ENCODE assay signal across 8 cellular contexts in the genomic region with DNA sequence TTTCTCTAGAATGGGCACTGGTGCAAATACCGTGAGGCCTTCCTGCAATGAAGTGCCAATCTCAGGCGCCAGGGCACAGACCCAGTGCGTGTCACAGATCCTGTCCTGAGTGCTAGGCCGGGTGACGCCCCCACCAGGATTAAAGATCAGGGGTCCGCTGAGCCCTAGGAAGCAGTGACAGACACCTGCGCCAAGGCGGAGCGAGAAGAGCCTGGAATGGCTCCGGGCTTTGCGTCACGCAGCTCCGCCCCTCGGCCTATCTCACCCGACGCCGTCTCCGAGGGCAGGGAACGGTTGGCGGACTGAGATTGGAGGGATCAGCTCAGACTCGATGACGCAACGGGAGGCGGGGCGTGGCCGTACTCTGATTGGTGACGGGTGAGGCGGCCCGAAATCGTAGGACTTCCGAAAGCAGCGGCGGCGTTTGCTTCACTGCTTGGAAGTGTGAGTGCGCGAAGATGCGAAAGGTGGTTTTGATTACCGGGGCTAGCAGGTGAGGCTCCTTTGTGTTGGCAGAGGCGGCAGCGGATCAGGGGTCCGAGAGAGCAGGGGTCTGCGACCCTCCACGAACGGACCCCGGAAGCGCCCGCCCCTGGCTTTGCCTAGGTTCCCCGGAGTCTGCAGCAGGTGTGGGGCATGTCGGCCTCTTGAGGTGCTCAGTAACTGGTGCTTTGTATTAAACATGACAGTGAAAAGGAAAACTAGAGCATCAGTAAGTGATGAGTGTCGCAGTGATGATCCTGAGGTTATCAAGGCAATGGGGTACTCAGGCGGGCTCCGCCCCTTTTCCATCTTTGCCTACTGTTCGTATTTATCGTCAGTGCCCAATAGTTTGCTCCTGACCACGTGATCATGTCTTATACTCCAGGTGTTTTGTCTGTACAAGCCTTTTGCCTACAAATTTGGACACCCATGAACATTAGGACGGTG.
DNase-seq lines count a peak whose midpoint lies in the region; ATAC-seq and TF ChIP-seq lines count a peak whose summit lies in the region.
"Not testable (repeated sequence)": the region's sequence is repeated elsewhere in the genome, so short reads cannot be mapped to it uniquely, and the experiment has no call there.

No MANE protein-coding gene starts in this region.

- H3K27me3 ChIP-seq in lower lobe of right lung (ENCODE audit: low read depth) = not testable (repeated sequence)

- H3K36me3 ChIP-seq in lower lobe of right lung = peaks cover 12% of the 10 kb centered on the region

- H3K4me1 ChIP-seq in lower lobe of right lung = not testable (repeated sequence)

- peak overlapping the region; percentile 83 to 92 for H3K4me3 Mint-ChIP-seq in CD14-positive monocyte
- peak overlapping the region; percentile 92 for H3K4me3 Mint-ChIP-seq in activated CD4-positive, alpha-beta memory T cell treated with anti-CD3 and anti-CD28 coated beads for 36 hours

- not testable (repeated sequence) for H3K9me3 ChIP-seq in lower lobe of right lung

- peak overlapping the region; percentile 91 to 97 (median 95) for H3K27ac Mint-ChIP-seq in CD14-positive monocyte
- peak overlapping the region; percentile 96 for H3K27ac Mint-ChIP-seq in activated CD4-positive, alpha-beta memory T cell treated with anti-CD3 and anti-CD28 coated beads for 36 hours

- DNase-seq in CD14-positive monocyte (ENCODE audit: low spot score) (peak; percentile 81), NCI-H748 (lab: John Stamatoyannopoulos, UW; ENCODE audit: unreplicated experiment) (peak; percentile 83), dermis microvascular lymphatic vessel endothelial cell (ENCODE audit: low read depth in 2 of 2) (peak; percentile 22 to 73), lower lobe of right lung (peak; percentile 90)
- peak; percentile 87 for DNase-seq in activated CD4-positive, alpha-beta memory T cell treated with anti-CD3 and anti-CD28 coated beads for 36 hours
- DNase-seq in stimulated activated CD4-positive, alpha-beta T cell treated with anti-CD3 and anti-CD28 coated beads, Interleukin-4, amount 100 ng/mL, for 1 hour = peak; percentile 72

- POLR2A ChIA-PET in activated CD4-positive, alpha-beta memory T cell treated with anti-CD3 and anti-CD28 coated beads for 36 hours (lab: Charles Lee) = not testable (repeated sequence)

- peak overlapping the region; percentile 54 for H3K4me3 ChIP-seq in lower lobe of right lung

- peak overlapping the region; percentile 86 for H3K27ac ChIP-seq in lower lobe of right lung

- H3K9me3 Mint-ChIP-seq in CD14-positive monocyte; activated CD4-positive, alpha-beta memory T cell treated with anti-CD3 and anti-CD28 coated beads for 36 hours: not testable (repeated sequence)

- H3K36me3 Mint-ChIP-seq in CD14-positive monocyte = peaks cover 12 to 14% of the 10 kb centered on the region in 2 donors
- H3K36me3 Mint-ChIP-seq in activated CD4-positive, alpha-beta memory T cell treated with anti-CD3 and anti-CD28 coated beads for 36 hours = not testable (repeated sequence)

- CTCF ChIA-PET in activated CD4-positive, alpha-beta memory T cell treated with anti-CD3 and anti-CD28 coated beads for 36 hours (lab: Charles Lee) = not testable (repeated sequence)

- not testable (repeated sequence) for H3K4me1 Mint-ChIP-seq in CD14-positive monocyte; activated CD4-positive, alpha-beta memory T cell treated with anti-CD3 and anti-CD28 coated beads for 36 hours (ENCODE audit: low read depth)

- ATAC-seq in GM19438 (IDR thresholded peaks at IDR 0.05; ENCODE audit: low read depth, unreplicated experiment) (peak; percentile 99), HG03520 (IDR thresholded peaks at IDR 0.05; ENCODE audit: unreplicated experiment) (peak; percentile 99), lower lobe of right lung (peak; percentile 100)

- H3K27me3 Mint-ChIP-seq in CD14-positive monocyte (ENCODE audit: low read depth in 3 of 3); activated CD4-positive, alpha-beta memory T cell treated with anti-CD3 and anti-CD28 coated beads for 36 hours: not testable (repeated sequence)

- intact Hi-C loops in CD14-positive monocyte (cut with micrococcal nuclease); lower lobe of right lung (cut with DNase I): not testable (repeated sequence)
- intact Hi-C loops in activated CD4-positive, alpha-beta memory T cell treated with anti-CD3 and anti-CD28 coated beads for 36 hours (cut with micrococcal nuclease) = loop anchor here (10.0 kb wide), 1 partner anchor 501 kb away; the partner anchor contains the start of gene ZNF248

- not testable (repeated sequence) for TF ChIP-seq CTCF in CD14-positive monocyte (IDR thresholded peaks at IDR 0.05); lower lobe of right lung (IDR thresholded peaks at IDR 0.05)

Comparison
In these comparisons a context has a peak if more than half of its experiments do, and no peak if none do; other contexts are left out.
1. Peak in every context shown above with its lines: DNase-seq, ATAC-seq, H3K4me3 ChIP-seq and H3K27ac ChIP-seq.